In the genomic region with DNA sequence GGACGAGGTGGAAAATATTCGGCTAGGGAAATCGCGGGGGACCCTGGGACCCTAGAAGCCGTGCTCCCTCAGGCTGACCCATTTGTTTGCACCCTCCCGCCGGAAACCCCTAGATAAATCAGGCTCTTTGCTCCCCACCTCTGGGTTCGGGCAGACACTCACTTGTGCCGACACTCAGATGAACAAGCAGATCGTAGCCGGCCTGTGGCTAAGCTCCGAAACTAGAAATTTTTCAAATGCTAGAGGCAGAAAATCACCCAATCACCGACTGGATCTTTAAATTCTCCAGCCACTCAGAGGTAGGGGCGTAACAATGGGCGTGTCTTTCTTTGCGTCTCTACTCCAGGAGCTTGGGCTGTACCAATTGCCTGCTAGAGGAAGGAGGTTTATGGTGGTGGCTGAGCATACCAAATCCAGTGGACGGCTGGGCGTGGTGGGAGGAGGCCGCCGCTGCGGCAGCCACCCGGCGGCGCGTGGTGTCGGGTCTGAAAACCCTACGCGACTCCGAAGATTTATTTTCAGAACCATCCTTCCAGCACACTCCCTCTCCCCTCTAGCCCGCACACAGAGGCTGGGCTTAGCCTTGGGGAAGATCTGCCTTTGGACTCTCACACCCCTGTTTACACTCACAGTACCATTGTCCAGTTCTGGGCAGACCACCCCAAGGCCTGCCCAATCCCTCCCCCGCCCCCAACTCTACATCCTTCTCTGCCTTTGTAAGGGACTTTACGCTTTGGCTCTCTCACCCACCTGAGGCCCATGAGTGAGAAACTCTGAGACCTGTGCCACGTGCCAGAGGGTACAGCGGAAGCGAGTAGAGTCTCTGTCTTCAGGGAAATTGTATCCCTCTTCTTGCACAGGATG, we compare ENCODE assay signal across 1 cellular context.
TF ChIP-seq lines count a peak whose summit lies in the region.

PIF1 (minus strand) TSS at position 217 of the 864 bp plus-strand sequence. CDS start 1,312 bp downstream, outside the sequence.

TF ChIP-seq in HepG2, 621 proteins besides CTCF, POLR2A, EP300 and RAD21 (continued from another document and continues in another):
- TF ChIP-seq ZNF567 (CRISPR knock-in tag; IDR thresholded peaks at IDR 0.05; ENCODE audit: borderline replicate concordance) (no peak), SP5 (CRISPR knock-in tag; IDR thresholded peaks at IDR 0.05; ENCODE audit: borderline replicate concordance, low read depth) (peak; percentile 14; the same call in 1 of the 2 replicates), ZNF614 (CRISPR knock-in tag; IDR thresholded peaks at IDR 0.05; ENCODE audit: borderline replicate concordance) (no peak; the same call in 1 of the 2 replicates), MIXL1 (CRISPR knock-in tag; IDR thresholded peaks at IDR 0.05) (peak; percentile 14; the same call in 1 of the 2 replicates), MYNN (CRISPR knock-in tag; IDR thresholded peaks at IDR 0.05; ENCODE audit: low read depth) (no peak), CBX2 (IDR thresholded peaks at IDR 0.05; ENCODE audit: low read depth, low read length) (no peak), CBX2 (CRISPR knock-in tag; IDR thresholded peaks at IDR 0.05; ENCODE audit: low read depth) (no peak), DRAP1 (CRISPR knock-in tag; IDR thresholded peaks at IDR 0.05) (peak; percentile 90), SP140L (CRISPR knock-in tag; IDR thresholded peaks at IDR 0.05; ENCODE audit: borderline replicate concordance) (0 out of 2 replicates have a peak, but pooled peaks have one; percentile 65), ZBTB33 (CRISPR knock-in tag; IDR thresholded peaks at IDR 0.05) (no peak), RNF2 (conservative IDR thresholded peaks at IDR 0.05; ENCODE audit: low read depth) (no peak), ISX (CRISPR knock-in tag; conservative IDR thresholded peaks at IDR 0.05) (no peak), CREB1 (IDR thresholded peaks at IDR 0.05) (peak; percentile 36; the same call in 1 of the 2 replicates), CREB1 (CRISPR knock-in tag; IDR thresholded peaks at IDR 0.05) (peak; percentile 84), ZIK1 (CRISPR knock-in tag; IDR thresholded peaks at IDR 0.05; ENCODE audit: borderline replicate concordance, low read depth) (0 out of 2 replicates have a peak, but pooled peaks have one; percentile 44), ZNF383 (CRISPR knock-in tag; IDR thresholded peaks at IDR 0.05; ENCODE audit: borderline replicate concordance) (no peak), FOXP1 (IDR thresholded peaks at IDR 0.05) (no peak), FOXP1 (CRISPR knock-in tag; IDR thresholded peaks at IDR 0.05) (peak; percentile 30; the same call in 1 of the 2 replicates), ZFP36L2 (CRISPR knock-in tag; IDR thresholded peaks at IDR 0.05) (no peak), FOXM1 (CRISPR knock-in tag; IDR thresholded peaks at IDR 0.05) (peak; percentile 79; the same call in 1 of the 2 replicates), ZNF44 (CRISPR knock-in tag; IDR thresholded peaks at IDR 0.05) (0 out of 2 replicates have a peak, but pooled peaks have one; percentile 49), KLF11 (CRISPR knock-in tag; IDR thresholded peaks at IDR 0.05) (no peak), ZNF672 (CRISPR knock-in tag; IDR thresholded peaks at IDR 0.05) (no peak), ZSCAN21 (CRISPR knock-in tag; IDR thresholded peaks at IDR 0.05; ENCODE audit: borderline replicate concordance) (no peak), IKZF4 (CRISPR knock-in tag; IDR thresholded peaks at IDR 0.05; ENCODE audit: borderline replicate concordance, low read depth, not compliant biosample characterization) (no peak), E2F5 (CRISPR knock-in tag; conservative IDR thresholded peaks at IDR 0.05) (no peak), ZNF282 (IDR thresholded peaks at IDR 0.05; ENCODE audit: partially characterized antibody) (no peak), ZNF883 (CRISPR knock-in tag; IDR thresholded peaks at IDR 0.05; ENCODE audit: not compliant biosample characterization) (peak; percentile 61), POLR2G (IDR thresholded peaks at IDR 0.05; ENCODE audit: low read depth, low read length) (peak; percentile 92), RAD51 (IDR thresholded peaks at IDR 0.05; ENCODE audit: borderline replicate concordance) (no peak), CBX1 (IDR thresholded peaks at IDR 0.05; ENCODE audit: low read depth) (peak; percentile 73), SOX5 (CRISPR knock-in tag; IDR thresholded peaks at IDR 0.05; ENCODE audit: borderline replicate concordance) (peak; percentile 67), ZNF616 (CRISPR knock-in tag; IDR thresholded peaks at IDR 0.05; ENCODE audit: low read depth) (no peak), CEBPB (IDR thresholded peaks at IDR 0.05; ENCODE audit: borderline replicate concordance, low read depth, low read length) (no peak), ZNF503 (CRISPR knock-in tag; IDR thresholded peaks at IDR 0.05) (no peak), NR1H2 (CRISPR knock-in tag; IDR thresholded peaks at IDR 0.05; ENCODE audit: borderline replicate concordance, low read depth) (no peak), CHD2 (IDR thresholded peaks at IDR 0.05; ENCODE audit: low read depth, low read length) (no peak), AGO2 (optimal IDR thresholded peaks at IDR 0.05; ENCODE audit: low read depth, low read length) (no peak), ZBTB1 (CRISPR knock-in tag; IDR thresholded peaks at IDR 0.05; ENCODE audit: borderline replicate concordance) (no peak), ZNF143 (CRISPR knock-in tag; IDR thresholded peaks at IDR 0.05) (no peak), KDM6A (CRISPR knock-in tag; IDR thresholded peaks at IDR 0.05; ENCODE audit: low read depth) (peak; percentile 64), ZNF530 (CRISPR knock-in tag; IDR thresholded peaks at IDR 0.05; ENCODE audit: low read depth) (no peak), BCL3 (CRISPR knock-in tag; IDR thresholded peaks at IDR 0.05) (0 out of 2 replicates have a peak, but pooled peaks have one; percentile 65), ARNT (IDR thresholded peaks at IDR 0.05) (no peak), GABPB1 (CRISPR knock-in tag; IDR thresholded peaks at IDR 0.05) (peak; percentile 64; the same call in 1 of the 2 replicates), IRF2 (CRISPR knock-in tag; IDR thresholded peaks at IDR 0.05) (no peak; the same call in 1 of the 2 replicates), ZNF674 (CRISPR knock-in tag; IDR thresholded peaks at IDR 0.05; ENCODE audit: low read depth) (no peak)
- TF ChIP-seq, protein P1, sequence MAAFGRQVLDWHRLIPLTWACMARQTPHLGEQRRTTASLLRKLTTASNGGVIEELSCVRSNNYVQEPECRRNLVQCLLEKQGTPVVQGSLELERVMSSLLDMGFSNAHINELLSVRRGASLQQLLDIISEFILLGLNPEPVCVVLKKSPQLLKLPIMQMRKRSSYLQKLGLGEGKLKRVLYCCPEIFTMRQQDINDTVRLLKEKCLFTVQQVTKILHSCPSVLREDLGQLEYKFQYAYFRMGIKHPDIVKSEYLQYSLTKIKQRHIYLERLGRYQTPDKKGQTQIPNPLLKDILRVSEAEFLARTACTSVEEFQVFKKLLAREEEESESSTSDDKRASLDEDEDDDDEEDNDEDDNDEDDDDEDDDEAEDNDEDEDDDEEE (CRISPR knock-in tag; IDR thresholded peaks at IDR 0.05): 0 out of 2 replicates have a peak, but pooled peaks have one; percentile 21
- TF ChIP-seq, protein P2, sequence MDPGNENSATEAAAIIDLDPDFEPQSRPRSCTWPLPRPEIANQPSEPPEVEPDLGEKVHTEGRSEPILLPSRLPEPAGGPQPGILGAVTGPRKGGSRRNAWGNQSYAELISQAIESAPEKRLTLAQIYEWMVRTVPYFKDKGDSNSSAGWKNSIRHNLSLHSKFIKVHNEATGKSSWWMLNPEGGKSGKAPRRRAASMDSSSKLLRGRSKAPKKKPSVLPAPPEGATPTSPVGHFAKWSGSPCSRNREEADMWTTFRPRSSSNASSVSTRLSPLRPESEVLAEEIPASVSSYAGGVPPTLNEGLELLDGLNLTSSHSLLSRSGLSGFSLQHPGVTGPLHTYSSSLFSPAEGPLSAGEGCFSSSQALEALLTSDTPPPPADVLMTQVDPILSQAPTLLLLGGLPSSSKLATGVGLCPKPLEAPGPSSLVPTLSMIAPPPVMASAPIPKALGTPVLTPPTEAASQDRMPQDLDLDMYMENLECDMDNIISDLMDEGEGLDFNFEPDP (CRISPR knock-in tag; conservative IDR thresholded peaks at IDR 0.05): 0 out of 2 replicates have a peak, but pooled peaks have one; percentile 69
- TF ChIP-seq, protein P3, sequence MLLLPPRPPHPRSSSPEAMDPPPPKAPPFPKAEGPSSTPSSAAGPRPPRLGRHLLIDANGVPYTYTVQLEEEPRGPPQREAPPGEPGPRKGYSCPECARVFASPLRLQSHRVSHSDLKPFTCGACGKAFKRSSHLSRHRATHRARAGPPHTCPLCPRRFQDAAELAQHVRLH (CRISPR knock-in tag; IDR thresholded peaks at IDR 0.05; ENCODE audit: borderline replicate concordance, low read depth): peak; percentile 53; the same call in 1 of the 2 replicates
- TF ChIP-seq, protein P4, sequence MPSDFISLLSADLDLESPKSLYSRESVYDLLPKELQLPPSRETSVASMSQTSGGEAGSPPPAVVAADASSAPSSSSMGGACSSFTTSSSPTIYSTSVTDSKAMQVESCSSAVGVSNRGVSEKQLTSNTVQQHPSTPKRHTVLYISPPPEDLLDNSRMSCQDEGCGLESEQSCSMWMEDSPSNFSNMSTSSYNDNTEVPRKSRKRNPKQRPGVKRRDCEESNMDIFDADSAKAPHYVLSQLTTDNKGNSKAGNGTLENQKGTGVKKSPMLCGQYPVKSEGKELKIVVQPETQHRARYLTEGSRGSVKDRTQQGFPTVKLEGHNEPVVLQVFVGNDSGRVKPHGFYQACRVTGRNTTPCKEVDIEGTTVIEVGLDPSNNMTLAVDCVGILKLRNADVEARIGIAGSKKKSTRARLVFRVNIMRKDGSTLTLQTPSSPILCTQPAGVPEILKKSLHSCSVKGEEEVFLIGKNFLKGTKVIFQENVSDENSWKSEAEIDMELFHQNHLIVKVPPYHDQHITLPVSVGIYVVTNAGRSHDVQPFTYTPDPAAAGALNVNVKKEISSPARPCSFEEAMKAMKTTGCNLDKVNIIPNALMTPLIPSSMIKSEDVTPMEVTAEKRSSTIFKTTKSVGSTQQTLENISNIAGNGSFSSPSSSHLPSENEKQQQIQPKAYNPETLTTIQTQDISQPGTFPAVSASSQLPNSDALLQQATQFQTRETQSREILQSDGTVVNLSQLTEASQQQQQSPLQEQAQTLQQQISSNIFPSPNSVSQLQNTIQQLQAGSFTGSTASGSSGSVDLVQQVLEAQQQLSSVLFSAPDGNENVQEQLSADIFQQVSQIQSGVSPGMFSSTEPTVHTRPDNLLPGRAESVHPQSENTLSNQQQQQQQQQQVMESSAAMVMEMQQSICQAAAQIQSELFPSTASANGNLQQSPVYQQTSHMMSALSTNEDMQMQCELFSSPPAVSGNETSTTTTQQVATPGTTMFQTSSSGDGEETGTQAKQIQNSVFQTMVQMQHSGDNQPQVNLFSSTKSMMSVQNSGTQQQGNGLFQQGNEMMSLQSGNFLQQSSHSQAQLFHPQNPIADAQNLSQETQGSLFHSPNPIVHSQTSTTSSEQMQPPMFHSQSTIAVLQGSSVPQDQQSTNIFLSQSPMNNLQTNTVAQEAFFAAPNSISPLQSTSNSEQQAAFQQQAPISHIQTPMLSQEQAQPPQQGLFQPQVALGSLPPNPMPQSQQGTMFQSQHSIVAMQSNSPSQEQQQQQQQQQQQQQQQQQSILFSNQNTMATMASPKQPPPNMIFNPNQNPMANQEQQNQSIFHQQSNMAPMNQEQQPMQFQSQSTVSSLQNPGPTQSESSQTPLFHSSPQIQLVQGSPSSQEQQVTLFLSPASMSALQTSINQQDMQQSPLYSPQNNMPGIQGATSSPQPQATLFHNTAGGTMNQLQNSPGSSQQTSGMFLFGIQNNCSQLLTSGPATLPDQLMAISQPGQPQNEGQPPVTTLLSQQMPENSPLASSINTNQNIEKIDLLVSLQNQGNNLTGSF (CRISPR knock-in tag; IDR thresholded peaks at IDR 0.05): no peak
